Comparison of ENCODE assay signal across 18 cellular contexts in the genomic region with DNA sequence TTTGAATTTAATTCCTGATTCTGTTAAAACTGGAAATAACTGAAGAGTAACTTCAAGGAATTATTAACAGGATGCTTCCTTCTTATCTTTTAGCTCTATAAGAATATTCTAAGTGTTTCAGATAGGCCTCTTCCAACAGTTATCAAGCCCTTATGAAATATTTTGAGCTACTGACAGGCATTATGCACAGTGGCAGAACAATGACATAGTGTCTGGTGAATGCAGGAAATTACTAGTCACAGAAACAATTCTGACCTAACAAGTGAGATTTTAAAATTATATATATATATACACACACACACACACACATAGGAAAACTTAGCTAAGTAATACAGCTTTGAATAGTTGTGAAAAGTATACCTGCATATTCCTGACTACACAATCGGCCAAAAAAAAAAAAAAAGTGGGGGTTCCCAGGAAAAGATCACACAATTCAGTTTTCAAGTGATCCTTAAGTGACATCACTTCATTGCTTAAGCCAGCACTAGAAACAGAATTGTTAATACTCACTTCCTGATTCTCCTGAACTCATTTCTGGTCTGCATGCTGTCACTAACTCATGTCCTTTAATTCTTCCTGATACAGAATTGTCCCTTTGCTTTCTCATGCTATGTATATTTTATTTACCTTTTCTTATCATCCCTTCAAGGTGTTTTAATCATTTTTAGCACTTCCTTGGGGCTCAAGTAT.
DNase-seq lines count a peak whose midpoint lies in the region; ATAC-seq and TF ChIP-seq lines count a peak whose summit lies in the region.
"Had no signal": no experiment of that assay in that cellular context is flagged by ENCODE, and none has a peak within 500 bp of the region (broad histone marks: within the 10 kb centered on the region; RNA-seq: fewer than 3 reads in every experiment).

No MANE protein-coding gene starts in this region.

- ATAC-seq in IMR-90 (ENCODE audit: low read depth) (0 out of 2 replicates have a peak, but pooled peaks have one; percentile 32), HG03196 (IDR thresholded peaks at IDR 0.05; ENCODE audit: unreplicated experiment) (no peak), GM18909 (IDR thresholded peaks at IDR 0.05; ENCODE audit: poor library complexity, unreplicated experiment) (no peak)
- ATAC-seq in stimulated activated naive CD8-positive, alpha-beta T cell treated with anti-CD3 and anti-CD28 coated beads, Interleukin-15, amount 100 ng/mL, for 72 hours = no peak

- no peak for TF ChIP-seq RAD21 in IMR-90 (IDR thresholded peaks at IDR 0.05; ENCODE audit: low read length)

- intact Hi-C loops in IMR-90 (cut with micrococcal nuclease) = no loop called here

- H4K5ac ChIP-seq in IMR-90 (ENCODE audit: low read depth, low read length) = no peak overlapping the region

- TF ChIP-seq POLR2A in IMR-90 (IDR thresholded peaks at IDR 0.05; ENCODE audit: low read depth, low read length) = no peak

- no peak overlapping the region for H2BK15ac ChIP-seq in IMR-90 (ENCODE audit: low read depth, low read length)

- CTCF ChIA-PET in IMR-90 (lab: Yijun Ruan, JAX) = no interaction called here

- H3K9ac ChIP-seq in IMR-90 (ENCODE audit: low read depth, low read length) = no peak overlapping the region
- H3K9ac ChIP-seq: BLaER1 treated with 17β-estradiol and CSF1 and Interleukin-3, amounts not matched to agents 10 nM and 100 nM; neural progenitor cell had no signal

- H2BK5ac ChIP-seq in IMR-90 (ENCODE audit: low read depth, low read length, poor library complexity, severe bottlenecking) = no peak overlapping the region

- H3K27ac Mint-ChIP-seq in stimulated activated naive CD8-positive, alpha-beta T cell treated with anti-CD3 and anti-CD28 coated beads, Interleukin-15, amount 100 ng/mL, for 72 hours = no peak overlapping the region
- H3K27ac Mint-ChIP-seq: endodermal cell, neural progenitor cell had no signal

- no peaks in the 10 kb centered on the region for H3K79me1 ChIP-seq in IMR-90 (ENCODE audit: low read depth in 1 of 2, low read length in 2 of 2)

- dilution Hi-C loops in IMR-90 (cut with HindIII; ENCODE audit: low sequenced_read_pairs, unreplicated experiment) = no loop called here

- H3K4me1 Mint-ChIP-seq in stimulated activated naive CD8-positive, alpha-beta T cell treated with anti-CD3 and anti-CD28 coated beads, Interleukin-15, amount 100 ng/mL, for 72 hours = no peaks in the 10 kb centered on the region
- H3K4me1 Mint-ChIP-seq: endodermal cell, neural progenitor cell had no signal

- H3K4me3 ChIP-seq in IMR-90 (ENCODE audit: insufficient read depth, low read depth, low read length) (no peak overlapping the region), epithelial cell of esophagus (ENCODE audit: low read length) (no peak overlapping the region)
- H3K4me3 ChIP-seq: BLaER1 treated with 17β-estradiol and CSF1 and Interleukin-3, amounts not matched to agents 10 nM and 100 nM; MG63; neural progenitor cell; thoracic aorta had no signal

- WGBS in IMR-90 (ENCODE audit: extremely low coverage in 2 of 2, insufficient read length in 1 of 2), 2 experiments = no CpG with 5 or more reads among the region's 1 CpG

- no peaks in the 10 kb centered on the region for H3K9me1 ChIP-seq in IMR-90 (ENCODE audit: insufficient read depth, low read length)

- no peaks in the 10 kb centered on the region for H3K4me1 ChIP-seq in IMR-90 (ENCODE audit: control insufficient read depth, insufficient read depth, low read length)
- H3K4me1 ChIP-seq: BLaER1 treated with 17β-estradiol and CSF1 and Interleukin-3, amounts not matched to agents 10 nM and 100 nM; neural progenitor cell had no signal

- no peak overlapping the region for H2AK9ac ChIP-seq in IMR-90 (replicated peaks; ENCODE audit: low read depth, low read length, poor library complexity)

- no peaks in the 10 kb centered on the region for H4K20me1 ChIP-seq in IMR-90 (ENCODE audit: insufficient read depth, low read length)
- H4K20me1 ChIP-seq: BLaER1 treated with 17β-estradiol and CSF1 and Interleukin-3, amounts not matched to agents 10 nM and 100 nM had no signal

- H3K4ac ChIP-seq in IMR-90 (ENCODE audit: low read depth, low read length) = no peak overlapping the region

- no peak overlapping the region for H3K14ac ChIP-seq in IMR-90 (replicated peaks; ENCODE audit: low read depth, low read length)

- peak; percentile 45 for DNase-seq in IMR-90
- DNase-seq in NOMO-1 treated with dmso at 0.1 percent for 144 hours (lab: John Stamatoyannopoulos, UW; ENCODE audit: unreplicated experiment) = peak; percentile 22
- DNase-seq in epithelial cell of esophagus (ENCODE audit: low read depth) = peak; percentile 54
- DNase-seq in pulmonary artery endothelial cell (ENCODE audit: low read depth, low spot score) = peak; percentile 29
- no peak for DNase-seq in stimulated activated naive CD8-positive, alpha-beta T cell treated with anti-CD3 and anti-CD28 coated beads, Interleukin-15, amount 100 ng/mL, for 72 hours
- DNase-seq: activated CD4-positive, alpha-beta T cell treated with anti-CD3 and anti-CD28 coated beads for 1 hour; activated effector memory CD4-positive, alpha-beta T cell treated with anti-CD3 and anti-CD28 coated beads, Interleukin-2, amount 50 U/mL, for 16 hours; amygdala; endodermal cell; MG63; NCI-H2081; NCI-H526 treated with DMSO at 0.1 percent for 48 hours; T-helper 9 cell had no signal

- H2AFZ ChIP-seq in IMR-90 (replicated peaks; ENCODE audit: low read length, poor library complexity) = no peak overlapping the region
- H2AFZ ChIP-seq: neural progenitor cell had no signal

- no peak overlapping the region for H3K4me2 ChIP-seq in IMR-90 (ENCODE audit: low read depth, low read length)
- H3K4me2 ChIP-seq: BLaER1 treated with 17β-estradiol and CSF1 and Interleukin-3, amounts not matched to agents 10 nM and 100 nM; neural progenitor cell had no signal

- H4K91ac ChIP-seq in IMR-90 (ENCODE audit: insufficient read depth, low read depth, low read length) = no peak overlapping the region

- no peak overlapping the region for H3K4me3 Mint-ChIP-seq in stimulated activated naive CD8-positive, alpha-beta T cell treated with anti-CD3 and anti-CD28 coated beads, Interleukin-15, amount 100 ng/mL, for 72 hours
- H3K4me3 Mint-ChIP-seq: endodermal cell, neural progenitor cell had no signal

- POLR2A ChIA-PET in IMR-90 (lab: Charles Lee; ENCODE audit: unreplicated experiment) = no interaction called here

- H3K27me3 Mint-ChIP-seq in stimulated activated naive CD8-positive, alpha-beta T cell treated with anti-CD3 and anti-CD28 coated beads, Interleukin-15, amount 100 ng/mL, for 72 hours = peaks cover 8% of the 10 kb centered on the region

- BruUV-seq in IMR-90 (replicated peaks; lab: Mats Ljungman, UMichigan) = no TSS peak

- H4K8ac ChIP-seq in IMR-90 (ENCODE audit: low read depth in 2 of 2, low read length in 2 of 2) = no peak overlapping the region; a peak in 1 of 4 replicates

- TF ChIP-seq CTCF in IMR-90 (conservative IDR thresholded peaks at IDR 0.05; ENCODE audit: low read depth, low read length) (no peak), epithelial cell of esophagus (IDR thresholded peaks at IDR 0.05; ENCODE audit: insufficient read depth, low read depth, low read length, missing control alignments) (no peak)

- H2BK20ac ChIP-seq in IMR-90 (ENCODE audit: low read depth, low read length) = no peak overlapping the region

- in situ Hi-C loops in IMR-90 (cut with MboI; ENCODE audit: low sequenced_read_pairs) = no loop called here

- H3K9me3 ChIP-seq in IMR-90 (ENCODE audit: control insufficient read depth, insufficient read depth, low read length) = no peaks in the 10 kb centered on the region

- no peaks in the 10 kb centered on the region for H3K27me3 ChIP-seq in IMR-90 (ENCODE audit: control insufficient read depth, insufficient read depth, low read length)
- H3K27me3 ChIP-seq: BLaER1 treated with 17β-estradiol and CSF1 and Interleukin-3, amounts not matched to agents 10 nM and 100 nM; MG63; neural progenitor cell had no signal

- no peaks in the 10 kb centered on the region for H3K36me3 ChIP-seq in IMR-90 (ENCODE audit: control insufficient read depth, insufficient read depth, low read length)
- H3K36me3 ChIP-seq: BLaER1 treated with 17β-estradiol and CSF1 and Interleukin-3, amounts not matched to agents 10 nM and 100 nM; MG63; neural progenitor cell; thoracic aorta had no signal

- no peak overlapping the region for H3K23ac ChIP-seq in IMR-90 (ENCODE audit: low read depth, low read length)

- H3K56ac ChIP-seq in IMR-90 (ENCODE audit: extremely low read depth, insufficient read depth, low read length) = no peak overlapping the region

- H2BK120ac ChIP-seq in IMR-90 (ENCODE audit: low read depth, low read length) = no peak overlapping the region

- peaks cover 0 to 5% of the 10 kb centered on the region in 2 donors for H3K9me3 Mint-ChIP-seq in stimulated activated naive CD8-positive, alpha-beta T cell treated with anti-CD3 and anti-CD28 coated beads, Interleukin-15, amount 100 ng/mL, for 72 hours
- H3K9me3 Mint-ChIP-seq: endodermal cell had no signal

- H3K18ac ChIP-seq in IMR-90 (ENCODE audit: low read depth, low read length) = no peak overlapping the region

- no peak overlapping the region for H2AK5ac ChIP-seq in IMR-90 (ENCODE audit: low read depth, low read length)

- H3K27ac ChIP-seq in IMR-90 (ENCODE audit: insufficient read depth, low read length) = no peak overlapping the region; the same call in 1 of the 2 replicates
- H3K27ac ChIP-seq: BLaER1 treated with 17β-estradiol and CSF1 and Interleukin-3, amounts not matched to agents 10 nM and 100 nM; neural progenitor cell; thoracic aorta had no signal

TF ChIP-seq in IMR-90, 13 proteins besides CTCF, POLR2A, EP300 and RAD21:
- TF ChIP-seq RFX5 (IDR thresholded peaks at IDR 0.05; ENCODE audit: low read depth, low read length) = no peak
- 0 out of 2 replicates have a peak, but pooled peaks have one; percentile 5 for TF ChIP-seq CEBPB (IDR thresholded peaks at IDR 0.05; ENCODE audit: low read depth, low read length)

Comparison
In these comparisons a context has a peak if more than half of its experiments do, and no peak if none do; other contexts are left out.
1. DNase-seq: peak in IMR-90 (single experiment), NOMO-1 treated with dmso at 0.1 percent for 144 hours (single experiment), epithelial cell of esophagus (single experiment) and pulmonary artery endothelial cell (single experiment); none in stimulated activated naive CD8-positive, alpha-beta T cell treated with anti-CD3 and anti-CD28 coated beads, Interleukin-15, amount 100 ng/mL, for 72 hours (0 of 2).